ENCODE assay signal across 1 cellular context in genomic region chr10:60130130-60130579, GRCh38.
A peak's percentile ranks its signal among the peaks of the same experiment; 100 is the strongest.
TF ChIP-seq lines count a peak whose summit lies in the region.

No MANE protein-coding gene starts in this region.

TF ChIP-seq in K562, 482 proteins besides CTCF, POLR2A, EP300 and RAD21 (continued from another document and continues in another):
- TF ChIP-seq PRDM10 (IDR thresholded peaks at IDR 0.05; ENCODE audit: partially characterized antibody) (peak; percentile 75), TSC22D4 (tag; IDR thresholded peaks at IDR 0.05) (no peak), TSHZ1 (CRISPR knock-in tag; IDR thresholded peaks at IDR 0.05) (no peak), TEAD1 (CRISPR knock-in tag; IDR thresholded peaks at IDR 0.05) (0 out of 4 replicates have a peak, but pooled peaks of 1 of the 2 experiments have one; percentile 22), ESRRB (CRISPR knock-in tag; IDR thresholded peaks at IDR 0.05; ENCODE audit: borderline replicate concordance) (no peak), NCOA2 (IDR thresholded peaks at IDR 0.05; ENCODE audit: partially characterized antibody in 2 of 2) (peak in 1 of 2 experiments; percentile 16), CHD7 (IDR thresholded peaks at IDR 0.05; ENCODE audit: low read depth, low read length) (no peak), AFF1 (IDR thresholded peaks at IDR 0.05; ENCODE audit: low read depth in 1 of 2, partially characterized antibody in 2 of 2) (peak in 1 of 2 experiments; percentile 41), ZNF79 (CRISPR knock-in tag; IDR thresholded peaks at IDR 0.05; ENCODE audit: low read depth) (no peak), SPI1 (IDR thresholded peaks at IDR 0.05; ENCODE audit: borderline replicate concordance, low read depth, low read length) (peak; percentile 40; the same call in 1 of the 2 replicates), ZC3H4 (CRISPR knock-in tag; IDR thresholded peaks at IDR 0.05; ENCODE audit: borderline replicate concordance) (no peak), ZBTB11 (CRISPR knock-in tag; IDR thresholded peaks at IDR 0.05) (peak in 1 of 3 experiments; percentile 54; a peak in 2 of 6 replicates), TFAP4 (CRISPR knock-in tag; IDR thresholded peaks at IDR 0.05; ENCODE audit: borderline replicate concordance) (peak; percentile 21; the same call in 1 of the 2 replicates), MTA1 (IDR thresholded peaks at IDR 0.05; ENCODE audit: borderline replicate concordance) (peak; percentile 66; the same call in 1 of the 2 replicates), GATAD2B (IDR thresholded peaks at IDR 0.05; ENCODE audit: borderline replicate concordance) (peak; percentile 81)
